ENCODE assay signal across 8 cellular contexts in the genomic region with DNA sequence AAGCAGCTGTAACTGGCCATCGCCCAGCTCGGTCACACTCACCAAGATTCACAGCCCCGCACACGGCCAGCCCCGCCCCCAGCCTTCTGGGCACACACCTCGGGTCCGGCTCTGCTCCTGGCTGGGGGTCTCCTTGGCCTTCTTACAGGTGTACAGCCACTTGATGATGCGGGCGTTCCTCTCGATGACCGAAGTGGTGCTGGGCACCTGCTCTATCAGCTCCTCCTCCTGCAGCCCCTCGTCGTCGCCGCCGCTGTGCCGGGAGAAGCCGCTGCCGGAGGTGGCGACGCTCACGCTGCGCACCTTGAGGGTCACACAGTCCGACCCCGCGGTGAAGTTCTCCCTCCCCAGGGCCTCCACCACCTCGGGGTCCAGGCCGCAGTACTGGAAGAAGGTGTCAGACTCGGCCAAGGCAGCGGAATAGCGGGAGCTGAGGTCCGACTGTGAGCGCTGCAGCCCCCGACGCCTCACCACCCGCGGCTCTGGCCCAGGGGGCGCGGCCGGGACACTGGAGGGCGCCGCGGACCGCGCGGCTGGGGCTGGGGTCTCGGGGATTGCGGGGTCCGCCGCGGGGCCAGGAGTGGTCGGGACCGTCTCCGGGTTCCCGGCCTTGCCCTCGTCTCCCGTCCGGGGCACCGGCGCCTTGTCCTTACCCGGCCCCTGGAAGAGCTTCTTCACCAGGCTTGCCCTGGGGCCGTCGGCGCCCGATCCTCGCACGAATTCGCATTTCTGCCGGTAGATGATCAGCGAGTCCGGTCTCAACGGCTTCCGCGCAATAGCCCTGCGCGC. TPM values are rescaled to one million over a fixed set of nuclear protein-coding genes. Genes with fewer than 3 reads are reported as not detected.
DNase-seq lines count a peak whose midpoint lies in the region; ATAC-seq and TF ChIP-seq lines count a peak whose summit lies in the region.

No MANE protein-coding gene starts in this region.

- WGBS in trophoblast cell (ENCODE audit: extremely low coverage, insufficient coverage, insufficient read length): no CpG with 5 or more reads among the region's 76 CpGs

- no peak overlapping the region for H3K14ac ChIP-seq in trophoblast cell (ENCODE audit: low read length)

- peak overlapping the region; percentile 75 for H4K8ac ChIP-seq in trophoblast cell (ENCODE audit: low read depth, low read length)

- H3K18ac ChIP-seq in trophoblast cell (ENCODE audit: low read length): no peak overlapping the region

- H2AFZ ChIP-seq in trophoblast cell (ENCODE audit: insufficient read depth, low read length, poor library complexity): peak overlapping the region; percentile 94

- peak overlapping the region; percentile 77 for H3K4me3 ChIP-seq in trophoblast cell (ENCODE audit: low read depth, low read length)

- peaks cover 2% of the 10 kb centered on the region for H3K9me3 ChIP-seq in trophoblast cell (ENCODE audit: insufficient read depth, low read depth, low read length)

- DNase-seq in DMS79 treated with DMSO at 0.1 percent for 48 hours (lab: John Stamatoyannopoulos, UW) (peak; percentile 60), SW480 (ENCODE audit: low spot score) (peak; percentile 32), foreskin keratinocyte (no peak), trophoblast cell (no peak), NCI-H226 (no peak), glomerular visceral epithelial cell (ENCODE audit: extremely low spot score) (no peak)

- no peak overlapping the region for H2AK5ac ChIP-seq in trophoblast cell (ENCODE audit: low read length)

- H3K79me1 ChIP-seq in trophoblast cell (ENCODE audit: low read length): peaks cover 2% of the 10 kb centered on the region

- no peak overlapping the region for H2BK5ac ChIP-seq in trophoblast cell (ENCODE audit: low read depth, low read length, poor library complexity)

- H3K36me3 ChIP-seq in trophoblast cell (ENCODE audit: control insufficient read depth in 1 of 2, insufficient read depth in 2 of 2, low read length in 2 of 2): no peaks in the 10 kb centered on the region

- peaks cover 3% of the 10 kb centered on the region for H3K79me2 ChIP-seq in trophoblast cell (ENCODE audit: control insufficient read depth, insufficient read depth, low read length, poor library complexity)

- no peak overlapping the region for H2BK120ac ChIP-seq in trophoblast cell (ENCODE audit: insufficient read depth, low read length, poor library complexity)

- H4K91ac ChIP-seq in trophoblast cell (ENCODE audit: low read depth, low read length): no peak overlapping the region

- no peak overlapping the region for H2BK12ac ChIP-seq in trophoblast cell (ENCODE audit: low read length)

- no peak overlapping the region for H3K27ac ChIP-seq in foreskin keratinocyte
- no peak overlapping the region for H3K27ac ChIP-seq in trophoblast cell (ENCODE audit: low read depth, low read length)

- H3K27me3 ChIP-seq in foreskin keratinocyte (no peaks in the 10 kb centered on the region), trophoblast cell (ENCODE audit: insufficient read depth, low read length) (peaks cover 18% of the 10 kb centered on the region)

- H4K12ac ChIP-seq in trophoblast cell (ENCODE audit: low read depth, low read length): no peak overlapping the region

- TF ChIP-seq CTCF in foreskin keratinocyte (conservative IDR thresholded peaks at IDR 0.05): no peak

- no peak overlapping the region for H3K9ac ChIP-seq in trophoblast cell (ENCODE audit: low read length)

- no peak overlapping the region for H3K23ac ChIP-seq in trophoblast cell (ENCODE audit: low read length)

- H3K4me2 ChIP-seq in trophoblast cell (ENCODE audit: low read length): peak overlapping the region; percentile 89

- ATAC-seq in foreskin keratinocyte (peak; percentile 28), GM18502 (IDR thresholded peaks at IDR 0.05; ENCODE audit: poor library complexity, unreplicated experiment) (no peak), HG03025 (IDR thresholded peaks at IDR 0.05; ENCODE audit: low FRiP score, unreplicated experiment) (no peak)

- H3K4me1 ChIP-seq in foreskin keratinocyte (peaks cover 22% of the 10 kb centered on the region), trophoblast cell (ENCODE audit: control insufficient read depth in 1 of 2, insufficient read depth in 2 of 2, low read length in 2 of 2) (peaks cover 7 to 10% of the 10 kb centered on the region in 2 experiments)

- H3K4ac ChIP-seq in trophoblast cell (ENCODE audit: low read depth, low read length): no peak overlapping the region

RNA-seq across cellular contexts. Expression of gene FAM110C, which starts 0.8 kb away (rescaled TPM):
- total RNA-seq in foreskin keratinocyte: 10.6 and 11.9 TPM in 2 replicates
- polyA plus RNA-seq in foreskin keratinocyte: 5.7 and 6.0 TPM in 2 replicates
- 0.94 and 1.2 TPM in 2 replicates for polyA plus RNA-seq in trophoblast cell (2013)

Comparison
In these comparisons a context has a peak if more than half of its experiments do, and no peak if none do; other contexts are left out.
1. DNase-seq: peak in DMS79 treated with DMSO at 0.1 percent for 48 hours (single experiment) and SW480 (single experiment); none in foreskin keratinocyte (0 of 2), trophoblast cell (0 of 2), NCI-H226 (single experiment) and glomerular visceral epithelial cell (single experiment).